19 cellular contexts compared by ENCODE assay signal in genomic region chr5:173907284-173907683, GRCh38. TPM values are rescaled to one million over a fixed set of nuclear protein-coding genes. Genes with fewer than 3 reads are reported as not detected.
A peak's percentile ranks its signal among the peaks of the same experiment; 100 is the strongest.
DNase-seq lines count a peak whose midpoint lies in the region; ATAC-seq, FAIRE-seq and TF ChIP-seq lines count a peak whose summit lies in the region.
"Had no signal": no experiment of that assay in that cellular context is flagged by ENCODE, and none has a peak within 500 bp of the region (broad histone marks: within the 10 kb centered on the region; RNA-seq: fewer than 3 reads in every experiment).

No MANE protein-coding gene starts in this region.

- H3K9ac ChIP-seq in K562 (ENCODE audit: insufficient read depth in 1 of 2, low read depth in 2 of 2, low read length in 2 of 2): no peak overlapping the region

- H3K79me2 ChIP-seq in K562 (ENCODE audit: control insufficient read depth, insufficient read depth, low read length): peaks cover 73% of the 10 kb centered on the region

- no peak overlapping the region for H2AFZ ChIP-seq in K562 (ENCODE audit: low read depth, low read length)

- no TSS peak for BruUV-seq in K562 (replicated peaks; lab: Mats Ljungman, UMichigan)

- TF ChIP-seq RAD21 in K562 (CRISPR knock-in tag; conservative IDR thresholded peaks at IDR 0.05 in 1 of 2, IDR thresholded peaks at IDR 0.05 in 1 of 2): no peak

- DNase-seq in left ventricle myocardium inferior: no peak
- no peak for DNase-seq in left ventricle myocardium superior
- DNase-seq in K562 (ENCODE audit: extremely low read depth in 1 of 4, low spot score in 3 of 4): no peak
- DNase-seq in transverse colon: no peak
- DNase-seq in anterior cingulate cortex (lab: John Stamatoyannopoulos, UW): no peak
- DNase-seq: activated CD4-positive, alpha-beta memory T cell treated with anti-CD3 and anti-CD28 coated beads for 36 hours; activated naive CD4-positive, alpha-beta T cell; activated T-cell treated with anti-CD3 and anti-CD28 coated beads, Interleukin-2, amount 50 U/mL, for 24 hours; amniotic stem cell; effector CD4-positive, alpha-beta T cell; NCI-H1694 treated with DMSO at 0.1 percent for 48 hours; NCI-H2227 treated with DMSO at 0.1 percent for 48 hours; NCI-H82; small intestine; stimulated activated CD4-positive, alpha-beta T cell treated with anti-CD3 and anti-CD28 coated beads, Interleukin-2, amount 100 ng/mL, for 48 hours had no signal

- FAIRE-seq in K562 (lab: Jason Lieb, UNC): no peak
- FAIRE-seq: small intestine had no signal

- no peaks in the 10 kb centered on the region for H4K20me1 ChIP-seq in K562 (replicated peaks; ENCODE audit: control insufficient read depth, insufficient read depth, low read length)

- WGBS in K562 (ENCODE audit: insufficient coverage, low coverage, missing lambda C conversion rate): 91% methylated on average over 1 of the region's 1 CpG
- 90 to 100% methylated on average over 1 of the region's 1 CpG for WGBS in transverse colon (ENCODE audit: low coverage in 1 of 2), 2 donors

- intact Hi-C loops in left ventricle myocardium inferior (cut with micrococcal nuclease) (no loop called here), left ventricle myocardium superior (cut with micrococcal nuclease) (loop anchor here (10.0 kb wide), 1 partner anchor 48 kb away; no protein-coding TSS in a partner anchor), K562 (cut with micrococcal nuclease) (no loop called here), transverse colon (cut with DNase I; ENCODE audit: low total_unique reads) (no loop called here)

- no peak for TF ChIP-seq EP300 in K562 (IDR thresholded peaks at IDR 0.05; ENCODE audit: low read length)
- TF ChIP-seq EP300 in transverse colon (IDR thresholded peaks at IDR 0.05; ENCODE audit: low read depth): no peak

- H3K9me3 ChIP-seq in left ventricle myocardium inferior (replicated peaks): no peaks in the 10 kb centered on the region
- H3K9me3 ChIP-seq in K562 (replicated peaks; ENCODE audit: control insufficient read depth, insufficient read depth, low read depth, low read length): no peaks in the 10 kb centered on the region
- H3K9me3 ChIP-seq in muscle layer of duodenum (ENCODE audit: control insufficient read depth in 1 of 2, low read length in 2 of 2): no peaks in the 10 kb centered on the region
- H3K9me3 ChIP-seq in transverse colon: no peaks in the 10 kb centered on the region
- H3K9me3 ChIP-seq: SJSA1 had no signal

- in situ Hi-C loops in K562 (cut with MboI): no loop called here
- in situ Hi-C loops in transverse colon (cut with MboI; ENCODE audit: low pct_ligation_motif_present in 1 of 4, low pct_unique_long_range_greater_than_20kb in 1 of 4, low sequenced_read_pairs in 3 of 4): no loop called here

- TF ChIP-seq POLR2A in K562 (conservative IDR thresholded peaks at IDR 0.05) (no peak), transverse colon (IDR thresholded peaks at IDR 0.05) (no peak)

- ATAC-seq in left ventricle myocardium superior: no peak
- ATAC-seq in K562: no peak
- ATAC-seq in GM21786 (IDR thresholded peaks at IDR 0.05; ENCODE audit: unreplicated experiment): no peak
- no peak for ATAC-seq in GM18867 (IDR thresholded peaks at IDR 0.05; ENCODE audit: unreplicated experiment)

- H3K36me3 ChIP-seq in left ventricle myocardium inferior (peaks cover 28% of the 10 kb centered on the region), K562 (ENCODE audit: control insufficient read depth, insufficient read depth, low read length) (peaks cover 37% of the 10 kb centered on the region), muscle layer of duodenum (ENCODE audit: control insufficient read depth in 1 of 2, insufficient read depth in 2 of 2, low read length in 2 of 2) (peaks cover 6 to 8% of the 10 kb centered on the region in 2 donors), transverse colon (peaks cover 0 to 7% (median 0%) of the 10 kb centered on the region in 4 donors)

- H3K4me3 ChIP-seq in left ventricle myocardium inferior (peak overlapping the region; percentile 39), K562 (no peak overlapping the region), muscle layer of duodenum (ENCODE audit: low read depth in 1 of 2, low read length in 2 of 2) (no peak overlapping the region), transverse colon (no peak overlapping the region)
- H3K4me3 ChIP-seq: SJSA1 had no signal

- H3K27ac ChIP-seq in left ventricle myocardium inferior (replicated peaks) (peak overlapping the region; percentile 75), K562 (ENCODE audit: extremely low read depth, low read depth, low read length) (no peak overlapping the region), muscle layer of duodenum (ENCODE audit: low read length) (peak overlapping the region; percentile 3), transverse colon (peak overlapping the region; percentile 5 to 56 (median 40))
- H3K27ac ChIP-seq: SJSA1 had no signal

- POLR2A ChIA-PET in K562 (lab: Yijun Ruan, JAX): interaction anchor here (0.6 to 1.3 kb wide), 5 partner anchors 12 to 121 kb away, joined by 3 to 5 read pairs (median 3); no protein-coding TSS in a partner anchor

- no peaks in the 10 kb centered on the region for H3K9me1 ChIP-seq in K562 (ENCODE audit: control insufficient read depth, insufficient read depth, low read length)

- H3K4me2 ChIP-seq in K562 (ENCODE audit: insufficient read depth, low read length): peak overlapping the region; percentile 9; the same call in 1 of the 2 replicates

- no peak for TF ChIP-seq CTCF in left ventricle myocardium inferior (IDR thresholded peaks at IDR 0.05; ENCODE audit: borderline replicate concordance)
- no peak for TF ChIP-seq CTCF in K562 (IDR thresholded peaks at IDR 0.05 in 2 of 3, conservative IDR thresholded peaks at IDR 0.05 in 1 of 3; ENCODE audit: insufficient read depth in 2 of 3, low read depth in 1 of 3, low read length in 3 of 3)
- no peak for TF ChIP-seq CTCF in transverse colon (IDR thresholded peaks at IDR 0.05)

- CTCF ChIA-PET in K562 (lab: Yijun Ruan, JAX; ENCODE audit: low intra/inter-chr PET ratio): no interaction called here

- H3K4me1 ChIP-seq in left ventricle myocardium inferior (peaks cover 98% of the 10 kb centered on the region), K562 (replicated peaks in 1 of 2; ENCODE audit: control insufficient read depth in 2 of 2, insufficient read depth in 2 of 2, low read length in 2 of 2) (peaks cover 0 to 23% of the 10 kb centered on the region in 2 experiments; a peak in 2 of 5 replicates), muscle layer of duodenum (ENCODE audit: control insufficient read depth in 1 of 2, insufficient read depth in 2 of 2, low read length in 2 of 2) (peaks cover 8 to 48% of the 10 kb centered on the region in 2 donors), transverse colon (peaks cover 4 to 43% (median 12%) of the 10 kb centered on the region in 4 donors)

- H3K27me3 ChIP-seq in left ventricle myocardium inferior (ENCODE audit: low read depth) (no peaks in the 10 kb centered on the region), K562 (ENCODE audit: control insufficient read depth in 2 of 2, insufficient read depth in 2 of 2, low read length in 2 of 2) (no peaks in the 10 kb centered on the region), muscle layer of duodenum (ENCODE audit: low read depth, low read length) (no peaks in the 10 kb centered on the region), transverse colon (no peaks in the 10 kb centered on the region)
- H3K27me3 ChIP-seq: SJSA1 had no signal

TF ChIP-seq in K562, 482 proteins besides CTCF, POLR2A, EP300 and RAD21:
- TF ChIP-seq CBFB (CRISPR knock-in tag; IDR thresholded peaks at IDR 0.05) (no peak), GATAD2B (IDR thresholded peaks at IDR 0.05; ENCODE audit: borderline replicate concordance) (no peak), JUNB (CRISPR knock-in tag; conservative IDR thresholded peaks at IDR 0.05) (no peak), SMARCC2 (IDR thresholded peaks at IDR 0.05; ENCODE audit: low read depth) (no peak), ZNF75A (CRISPR knock-in tag; IDR thresholded peaks at IDR 0.05) (no peak), ZFP1 (CRISPR knock-in tag; IDR thresholded peaks at IDR 0.05) (no peak), ATF4 (CRISPR knock-in tag; IDR thresholded peaks at IDR 0.05) (no peak), PYGO2 (tag; IDR thresholded peaks at IDR 0.05) (no peak), SPI1 (IDR thresholded peaks at IDR 0.05; ENCODE audit: borderline replicate concordance, low read depth, low read length) (no peak), MCM2 (IDR thresholded peaks at IDR 0.05; ENCODE audit: low read depth) (no peak)

RNA-seq across cellular contexts. Expression of gene CPEB4, which starts 19.1 kb away (rescaled TPM):
- total RNA-seq in left ventricle myocardium inferior: 136 TPM
- total RNA-seq in left ventricle myocardium superior: 125 TPM
- 49.3 and 127 TPM in 2 replicates for total RNA-seq in K562 (2011; cell fraction: chromatin; rRNA removed; ENCODE audit: low replicate concordance)
- total RNA-seq in K562 (2011; cell fraction: nucleolus; rRNA removed): 32.2 and 37.4 TPM in 2 replicates
- 56.7 and 64.2 TPM in 2 replicates for total RNA-seq in K562 (2011; cell fraction: nucleoplasm; rRNA removed)
- total RNA-seq in K562 (2014; rRNA removed): 9.5 and 10.2 TPM in 2 replicates
- 20.6 and 21.8 TPM in 2 replicates for total RNA-seq in K562 (2014; rRNA removed; fragmentation: Illumina TruSeq; extraction: Trizol)
- 12.0 and 12.4 TPM in 2 replicates for total RNA-seq in K562 (2015; rRNA removed; fragmentation: Illumina TruSeq; extraction: Trizol)
- total RNA-seq in K562 (2021): 17.7 and 19.7 TPM in 2 replicates
- 17.6 and 21.3 TPM in 2 replicates for polyA plus RNA-seq in K562 (2011; rRNA removed)
- polyA plus RNA-seq in K562 (2011; cell fraction: cytosol; rRNA removed): 9.8 and 13.5 TPM in 2 replicates
- 33.8 and 38.5 TPM in 2 replicates for polyA plus RNA-seq in K562 (2011; cell fraction: nucleus; rRNA removed)
- polyA plus RNA-seq in K562 (2012): 11.6 and 13.2 TPM in 2 replicates
- 9.3 and 13.2 TPM in 2 replicates for polyA plus RNA-seq in K562 (2014; fragmentation: Illumina TruSeq; extraction: Trizol)
- polyA plus RNA-seq in K562 (2014; fragmentation: Nextera tagmentation; extraction: Ambion mirVana): 10 to 100 TPM in 1 of 2 experiments, 1 to 10 TPM in 1; 7.4 to 10.2 TPM
- polyA plus RNA-seq in K562 (2014; rRNA removed): 11.0 and 12.2 TPM in 2 replicates
- 49.0 and 67.5 TPM in 2 replicates for polyA minus RNA-seq in K562 (2011; rRNA and poly(A)+ RNA removed)
- 12.2 and 17.7 TPM in 2 replicates for polyA minus RNA-seq in K562 (2011; cell fraction: cytosol; rRNA and poly(A)+ RNA removed)
- 45.2 and 47.7 TPM in 2 replicates for polyA minus RNA-seq in K562 (2011; cell fraction: nucleus; rRNA and poly(A)+ RNA removed)
- 10 to 100 TPM; 23.6 to 67.7 (median 36.5) TPM for total RNA-seq in transverse colon
